ENCODE assay signal across 8 cellular contexts in the genomic region with DNA sequence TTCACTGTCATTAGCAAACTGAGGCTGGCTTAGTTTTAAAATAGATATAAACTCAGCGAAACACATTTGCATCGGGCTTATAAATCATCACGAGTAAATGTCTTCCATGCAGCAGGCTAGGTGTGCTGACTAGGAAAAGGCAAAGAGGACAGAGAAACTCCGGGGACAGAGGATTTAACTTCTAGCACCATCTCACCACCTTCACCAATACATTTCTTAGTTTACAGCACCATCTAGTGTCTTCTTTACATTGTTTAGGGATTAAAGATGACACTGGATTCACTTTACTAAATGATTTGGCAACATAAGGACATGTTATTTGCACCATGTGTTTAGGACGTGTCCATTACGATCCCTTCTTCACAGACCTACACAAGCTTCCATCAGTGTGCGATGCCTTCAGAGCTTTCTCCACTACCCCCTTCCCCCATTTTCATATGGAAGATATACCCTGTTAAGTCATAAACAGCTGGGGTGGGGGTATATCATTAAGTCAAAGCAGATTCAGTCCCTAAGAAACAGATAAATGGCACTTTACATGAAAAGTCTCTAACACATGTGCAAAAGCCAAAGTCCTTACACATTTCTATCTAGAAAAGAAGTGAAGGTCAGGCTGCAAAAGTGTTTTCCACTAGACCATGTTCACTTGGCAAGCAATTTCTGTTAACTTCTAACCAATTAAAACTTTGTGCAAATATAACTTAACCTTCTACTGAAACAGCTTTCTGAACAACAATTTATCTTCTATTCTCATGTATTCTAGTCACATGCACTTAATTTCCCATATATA.
DNase-seq lines count a peak whose midpoint lies in the region; ATAC-seq, FAIRE-seq and TF ChIP-seq lines count a peak whose summit lies in the region.

No MANE protein-coding gene starts in this region.

- H3K27me3 ChIP-seq in mammary epithelial cell (ENCODE audit: insufficient read depth, low read length) (peaks cover 2% of the 10 kb centered on the region), HepG2 (ENCODE audit: control insufficient read depth in 1 of 2, insufficient read depth in 2 of 2, low read length in 2 of 2) (no peaks in the 10 kb centered on the region)

- TF ChIP-seq EP300 in HepG2 (IDR thresholded peaks at IDR 0.05; ENCODE audit: low read depth in 2 of 2, low read length in 2 of 2) (no peak), HepG2 (CRISPR knock-in tag; IDR thresholded peaks at IDR 0.05; ENCODE audit: borderline replicate concordance) (no peak)

- no peaks in the 10 kb centered on the region for H3K4me1 ChIP-seq in mammary epithelial cell (ENCODE audit: insufficient read depth, low read length)
- H3K4me1 ChIP-seq in HepG2 (ENCODE audit: insufficient read depth, low read length), result peaks cover 37% of the 10 kb centered on the region

- peak; percentile 77 for ATAC-seq in GM18868 (IDR thresholded peaks at IDR 0.05; ENCODE audit: unreplicated experiment)
- ATAC-seq in HG03460 (IDR thresholded peaks at IDR 0.05; ENCODE audit: unreplicated experiment), result peak; percentile 70
- ATAC-seq in HepG2, result peak; percentile 81
- no peak for ATAC-seq in GM18519 (IDR thresholded peaks at IDR 0.05; ENCODE audit: low FRiP score, unreplicated experiment)

- BruUV-seq in mammary epithelial cell (replicated peaks; lab: Mats Ljungman, UMichigan), result no TSS peak
- no TSS peak for BruUV-seq in HepG2 (replicated peaks; lab: Mats Ljungman, UMichigan)

- intact Hi-C loops in mammary epithelial cell (cut with micrococcal nuclease) (loop anchor here (1.0 to 10.0 kb wide), 7 partner anchors 65 to 482 kb away; no protein-coding TSS in a partner anchor), HepG2 (cut with micrococcal nuclease; ENCODE audit: unreplicated experiment) (loop anchor here (1.0 to 5.0 kb wide), 7 partner anchors 38 to 587 kb away; no protein-coding TSS in a partner anchor)

- H2AFZ ChIP-seq in mammary epithelial cell (ENCODE audit: low read depth, low read length), result no peak overlapping the region
- no peak overlapping the region for H2AFZ ChIP-seq in HepG2 (ENCODE audit: low read length)

- WGBS in mammary epithelial cell (ENCODE audit: low coverage, missing lambda C conversion rate), result 32% methylated on average over 7 of the region's 7 CpGs
- 22% methylated on average over 7 of the region's 7 CpGs for WGBS in HepG2 (ENCODE audit: low lambda C conversion rate)

- peak; percentile 80 for FAIRE-seq in HepG2 (lab: Jason Lieb, UNC)

- H3K36me3 ChIP-seq in mammary epithelial cell (ENCODE audit: insufficient read depth, low read length) (no peaks in the 10 kb centered on the region), HepG2 (replicated peaks in 1 of 2; ENCODE audit: control insufficient read depth in 1 of 2, insufficient read depth in 2 of 2, low read length in 2 of 2) (no peaks in the 10 kb centered on the region)

- POLR2A ChIA-PET in HepG2 (lab: Yijun Ruan, JAX), result no interaction called here

- H3K79me2 ChIP-seq in mammary epithelial cell (ENCODE audit: insufficient read depth, low read length) (no peaks in the 10 kb centered on the region), HepG2 (ENCODE audit: insufficient read depth, low read length) (no peaks in the 10 kb centered on the region)

- H3K27ac ChIP-seq in mammary epithelial cell (ENCODE audit: insufficient read depth, low read depth, low read length) (no peak overlapping the region), HepG2 (ENCODE audit: extremely low read length, insufficient read depth, low read length) (no peak overlapping the region)

- H3K9me3 ChIP-seq in mammary epithelial cell (replicated peaks; ENCODE audit: insufficient read depth, low read length), result no peaks in the 10 kb centered on the region
- H3K9me3 ChIP-seq in HepG2 (ENCODE audit: low read length), result no peaks in the 10 kb centered on the region

- TF ChIP-seq RAD21 in HepG2 (CRISPR knock-in tag; IDR thresholded peaks at IDR 0.05), result peak; percentile 57

- TF ChIP-seq CTCF in AG09319 (IDR thresholded peaks at IDR 0.05; ENCODE audit: low read depth, low read length) (peak; percentile 11), mammary epithelial cell (conservative IDR thresholded peaks at IDR 0.05 in 1 of 2, IDR thresholded peaks at IDR 0.05 in 1 of 2; ENCODE audit: extremely low read depth in 1 of 2, insufficient read depth in 1 of 2, low read depth in 1 of 2, low read length in 2 of 2) (peak; percentile 27 to 53), HepG2 (CRISPR knock-in tag; IDR thresholded peaks at IDR 0.05) (peak; percentile 79)

- dilution Hi-C loops in mammary epithelial cell (cut with HindIII; ENCODE audit: low sequenced_read_pairs), result loop anchor here (5.0 kb wide), 2 partner anchors 47 to 202 kb away; no protein-coding TSS in a partner anchor

- DNase-seq in AG09319 (ENCODE audit: extremely low read depth, low read depth) (no peak), NCI-H526 treated with DMSO at 0.1 percent for 48 hours (lab: John Stamatoyannopoulos, UW) (peak; percentile 88), mammary epithelial cell (peak; percentile 50), HepG2 (ENCODE audit: low spot score) (peak; percentile 60)
- no peak for DNase-seq in stimulated activated CD4-positive, alpha-beta T cell treated with anti-CD3 and anti-CD28 coated beads, Interleukin-4, amount 100 ng/mL, for 24 hours

- H3K9ac ChIP-seq in mammary epithelial cell (ENCODE audit: insufficient read depth, low read length) (no peak overlapping the region), HepG2 (ENCODE audit: insufficient read depth, low read depth, low read length) (no peak overlapping the region)

- in situ Hi-C loops in mammary epithelial cell (cut with MboI; ENCODE audit: low sequenced_read_pairs in 2 of 2) (loop anchor here (5.0 to 25.0 kb wide), 3 partner anchors 212 to 458 kb away; no protein-coding TSS in a partner anchor), HepG2 (cut with HindIII; ENCODE audit: extremely low pct_ligation_motif_present, low pct_unique_long_range_greater_than_20kb) (loop anchor here (5.0 to 25.0 kb wide), 2 partner anchors 212 to 542 kb away; no protein-coding TSS in a partner anchor)

- TF ChIP-seq POLR2A in HepG2 (IDR thresholded peaks at IDR 0.05; ENCODE audit: insufficient read depth in 1 of 2, low read depth in 2 of 2, low read length in 2 of 2), result no peak

- H4K20me1 ChIP-seq in mammary epithelial cell (ENCODE audit: insufficient read depth, low read length) (no peaks in the 10 kb centered on the region), HepG2 (ENCODE audit: insufficient read depth, low read length) (no peaks in the 10 kb centered on the region)

- H3K4me3 ChIP-seq in mammary epithelial cell (replicated peaks in 1 of 3; ENCODE audit: insufficient read depth in 1 of 3, low read depth in 2 of 3, low read length in 3 of 3) (no peak overlapping the region), HepG2 (replicated peaks in 1 of 3; ENCODE audit: insufficient read depth in 1 of 3, low read depth in 2 of 3, low read length in 3 of 3) (no peak overlapping the region)

- CTCF ChIA-PET in mammary epithelial cell (lab: Charles Lee; ENCODE audit: low non-redundant PET) (no interaction called here), HepG2 (lab: Yijun Ruan, JAX; ENCODE audit: low intra/inter-chr PET ratio, low total read pairs) (interaction anchor here (0.8 to 2.3 kb wide), 5 partner anchors 46 to 559 kb away, joined by 3 to 18 read pairs (median 5); no protein-coding TSS in a partner anchor)

- H3K4me2 ChIP-seq in mammary epithelial cell (ENCODE audit: insufficient read depth, low read depth, low read length), result no peak overlapping the region
- H3K4me2 ChIP-seq in HepG2 (ENCODE audit: low read depth, low read length), result no peak overlapping the region

TF ChIP-seq in HepG2, 621 proteins besides CTCF, POLR2A, EP300 and RAD21:
- TF ChIP-seq STAG1 (CRISPR knock-in tag; IDR thresholded peaks at IDR 0.05) (peak; percentile 88), CHD2 (IDR thresholded peaks at IDR 0.05; ENCODE audit: low read depth, low read length) (no peak), PITX1 (CRISPR knock-in tag; IDR thresholded peaks at IDR 0.05) (0 out of 2 replicates have a peak, but pooled peaks have one; percentile 24), SMC3 (IDR thresholded peaks at IDR 0.05; ENCODE audit: low read length) (peak; percentile 81)

Comparison
In these comparisons a context has a peak if more than half of its experiments do, and no peak if none do; other contexts are left out.
1. DNase-seq: peak in NCI-H526 treated with DMSO at 0.1 percent for 48 hours (single experiment), mammary epithelial cell (single experiment) and HepG2 (single experiment); none in AG09319 (single experiment) and stimulated activated CD4-positive, alpha-beta T cell treated with anti-CD3 and anti-CD28 coated beads, Interleukin-4, amount 100 ng/mL, for 24 hours (single experiment).
2. CTCF ChIP-seq: peak in every context shown above with its lines; median percentile 79 in HepG2; 40 in mammary epithelial cell; 11 in AG09319.